Comparison of ENCODE assay signal across 38 cellular contexts in genomic region chr15:91841861-91842260, GRCh38.
"Had no signal": no experiment of that assay in that cellular context is flagged by ENCODE, and none has a peak within 500 bp of the region (broad histone marks: within the 10 kb centered on the region; RNA-seq: fewer than 3 reads in every experiment).

No MANE protein-coding gene starts in this region.

- FAIRE-seq: astrocyte, bronchial epithelial cell had no signal

- H3K4me1 ChIP-seq: adrenal gland, ascending aorta, body of pancreas, breast epithelium had no signal

- H3K27me3 ChIP-seq: adrenal gland, ascending aorta, body of pancreas, brain microvascular endothelial cell, breast epithelium, cardiac muscle cell had no signal

- ATAC-seq: activated naive CD4-positive, alpha-beta T cell treated with anti-CD3 and anti-CD28 coated beads, Interleukin-2, amount 50 U/mL, for 72 hours; activated naive CD8-positive, alpha-beta T cell treated with anti-CD3 and anti-CD28 coated beads, Interleukin-2, amount 50 U/mL, for 24 hours; activated T-cell treated with anti-CD3 and anti-CD28 coated beads, Interleukin-2, amount 50 U/mL, for 4 hours; activated T-cell treated with anti-CD3 and anti-CD28 coated beads, Interleukin-2, amount 50 U/mL, for 72 hours; body of pancreas had no signal

- H3K4me1 Mint-ChIP-seq: activated naive CD4-positive, alpha-beta T cell treated with anti-CD3 and anti-CD28 coated beads, Interleukin-2, amount 10 ng/mL, durations not matched to agents 7 days and 5 days; activated naive CD4-positive, alpha-beta T cell treated with anti-CD3 and anti-CD28 coated beads, Interleukin-2, amount 50 U/mL, for 24 hours; activated naive CD8-positive, alpha-beta T cell treated with anti-CD3 and anti-CD28 coated beads for 36 hours; activated naive CD8-positive, alpha-beta T cell treated with anti-CD3 and anti-CD28 coated beads, Interleukin-2, amount 10 ng/mL, durations not matched to agents 7 days and 5 days; activated naive CD8-positive, alpha-beta T cell treated with anti-CD3 and anti-CD28 coated beads, Interleukin-2, amount 50 U/mL, for 24 hours; central memory CD8-positive, alpha-beta T cell had no signal

- DNase-seq: activated effector memory CD4-positive, alpha-beta T cell treated with anti-CD3 and anti-CD28 coated beads, Interleukin-2, amount 50 U/mL, for 16 hours; activated effector memory CD4-positive, alpha-beta T cell treated with Interleukin-2 at 50 U/mL for 16 hours; activated gamma-delta T cell; activated gamma-delta T cell treated with Interleukin-2 at 50 U/mL for 16 hours; activated naive CD4-positive, alpha-beta T cell; activated naive CD4-positive, alpha-beta T cell treated with anti-CD3 and anti-CD28 coated beads for 36 hours; activated naive CD4-positive, alpha-beta T cell treated with anti-CD3 and anti-CD28 coated beads, Interleukin-2, amount 10 ng/mL, durations not matched to agents 7 days and 5 days; activated naive CD4-positive, alpha-beta T cell treated with anti-CD3 and anti-CD28 coated beads, Interleukin-2, amount 50 U/mL, for 16 hours; activated naive CD4-positive, alpha-beta T cell treated with Interleukin-2 at 50 U/mL for 16 hours; activated naive CD8-positive, alpha-beta T cell treated with anti-CD3 and anti-CD28 coated beads for 36 hours; activated naive CD8-positive, alpha-beta T cell treated with anti-CD3 and anti-CD28 coated beads, Interleukin-2, amount 10 ng/mL, durations not matched to agents 7 days and 5 days; activated naive CD8-positive, alpha-beta T cell treated with anti-CD3 and anti-CD28 coated beads, Interleukin-2, amount 50 U/mL, for 24 hours; activated T-cell treated with anti-CD3 and anti-CD28 coated beads, Interleukin-2, amount 50 U/mL, for 1 hour; activated T-cell treated with anti-CD3 and anti-CD28 coated beads, Interleukin-2, amount 50 U/mL, for 24 hours; activated T-cell treated with anti-CD3 and anti-CD28 coated beads, Interleukin-2, amount 50 U/mL, for 4 hours; activated T-cell treated with anti-CD3 and anti-CD28 coated beads, Interleukin-2, amount 50 U/mL, for 72 hours; adrenal gland; amniotic stem cell; amygdala; anterior cingulate cortex; aorta; body of pancreas; brain microvascular endothelial cell; caudate nucleus; central memory CD4-positive, alpha-beta T cell; cerebellar nuclear complex had no signal

- H3K36me3 ChIP-seq: adrenal gland, ascending aorta, brain microvascular endothelial cell, breast epithelium, cardiac muscle cell had no signal

- H3K4me3 Mint-ChIP-seq: activated naive CD4-positive, alpha-beta T cell treated with anti-CD3 and anti-CD28 coated beads for 36 hours; activated naive CD4-positive, alpha-beta T cell treated with anti-CD3 and anti-CD28 coated beads, Interleukin-2, amount 10 ng/mL, durations not matched to agents 7 days and 5 days; activated naive CD4-positive, alpha-beta T cell treated with anti-CD3 and anti-CD28 coated beads, Interleukin-2, amount 50 U/mL, for 24 hours; activated naive CD8-positive, alpha-beta T cell; activated naive CD8-positive, alpha-beta T cell treated with anti-CD3 and anti-CD28 coated beads for 36 hours; activated naive CD8-positive, alpha-beta T cell treated with anti-CD3 and anti-CD28 coated beads, Interleukin-2, amount 10 ng/mL, durations not matched to agents 7 days and 5 days; activated naive CD8-positive, alpha-beta T cell treated with anti-CD3 and anti-CD28 coated beads, Interleukin-2, amount 50 U/mL, for 24 hours; activated T-cell treated with anti-CD3 and anti-CD28 coated beads, Interleukin-2, amount 50 U/mL, for 24 hours; activated T-cell treated with anti-CD3 and anti-CD28 coated beads, Interleukin-2, amount 50 U/mL, for 4 hours; activated T-cell treated with anti-CD3 and anti-CD28 coated beads, Interleukin-2, amount 50 U/mL, for 72 hours; activated T-helper 1 cell treated with anti-CD3 and anti-CD28 coated beads, Interleukin-12 subunit alpha, Interleukin-12 subunit beta, Interleukin-2, Interleukin-4 antibody, amounts not matched to agents 30 ng/mL and 10 ng/mL and 1 ng/mL, durations not matched to agents 14 hours and 24 hours and 36 hours; brain; central memory CD8-positive, alpha-beta T cell had no signal

- H3K27ac Mint-ChIP-seq: activated naive CD4-positive, alpha-beta T cell treated with anti-CD3 and anti-CD28 coated beads for 36 hours; activated naive CD4-positive, alpha-beta T cell treated with anti-CD3 and anti-CD28 coated beads, Interleukin-2, amount 10 ng/mL, durations not matched to agents 7 days and 5 days; activated naive CD4-positive, alpha-beta T cell treated with anti-CD3 and anti-CD28 coated beads, Interleukin-2, amount 50 U/mL, for 24 hours; activated naive CD4-positive, alpha-beta T cell treated with anti-CD3 and anti-CD28 coated beads, Interleukin-2, amount 50 U/mL, for 72 hours; activated naive CD8-positive, alpha-beta T cell; activated naive CD8-positive, alpha-beta T cell treated with anti-CD3 and anti-CD28 coated beads for 36 hours; activated naive CD8-positive, alpha-beta T cell treated with anti-CD3 and anti-CD28 coated beads, Interleukin-2, amount 10 ng/mL, durations not matched to agents 7 days and 5 days; activated naive CD8-positive, alpha-beta T cell treated with anti-CD3 and anti-CD28 coated beads, Interleukin-2, amount 50 U/mL, for 24 hours; activated T-cell treated with anti-CD3 and anti-CD28 coated beads, Interleukin-2, amount 50 U/mL, for 24 hours; activated T-cell treated with anti-CD3 and anti-CD28 coated beads, Interleukin-2, amount 50 U/mL, for 72 hours; activated T-helper 1 cell treated with anti-CD3 and anti-CD28 coated beads, Interleukin-12 subunit alpha, Interleukin-12 subunit beta, Interleukin-2, Interleukin-4 antibody, amounts not matched to agents 30 ng/mL and 10 ng/mL and 1 ng/mL, durations not matched to agents 14 hours and 24 hours and 36 hours; activated T-helper 2 cell treated with anti-CD3 and anti-CD28 coated beads, Interferon-gamma antibody, Interleukin-2, Interleukin-4, amounts not matched to agents 10 μg/mL and 5 μg/mL and 100 μg/mL, durations not matched to agents 14 hours and 24 hours and 36 hours; brain had no signal

- H3K27ac ChIP-seq: adrenal gland, ascending aorta, body of pancreas, brain microvascular endothelial cell, breast epithelium, cardiac muscle cell had no signal

- H3K9me3 Mint-ChIP-seq: activated naive CD4-positive, alpha-beta T cell treated with anti-CD3 and anti-CD28 coated beads for 36 hours; activated naive CD4-positive, alpha-beta T cell treated with anti-CD3 and anti-CD28 coated beads, Interleukin-2, amount 10 ng/mL, durations not matched to agents 7 days and 5 days; activated naive CD4-positive, alpha-beta T cell treated with anti-CD3 and anti-CD28 coated beads, Interleukin-2, amount 50 U/mL, for 24 hours; activated naive CD4-positive, alpha-beta T cell treated with anti-CD3 and anti-CD28 coated beads, Interleukin-2, amount 50 U/mL, for 72 hours; activated naive CD8-positive, alpha-beta T cell treated with anti-CD3 and anti-CD28 coated beads for 36 hours; activated naive CD8-positive, alpha-beta T cell treated with anti-CD3 and anti-CD28 coated beads, Interleukin-2, amount 10 ng/mL, durations not matched to agents 7 days and 5 days; activated naive CD8-positive, alpha-beta T cell treated with anti-CD3 and anti-CD28 coated beads, Interleukin-2, amount 50 U/mL, for 24 hours; activated T-cell treated with anti-CD3 and anti-CD28 coated beads, Interleukin-2, amount 50 U/mL, for 24 hours; activated T-cell treated with anti-CD3 and anti-CD28 coated beads, Interleukin-2, amount 50 U/mL, for 4 hours; activated T-cell treated with anti-CD3 and anti-CD28 coated beads, Interleukin-2, amount 50 U/mL, for 72 hours; activated T-helper 2 cell treated with anti-CD3 and anti-CD28 coated beads, Interferon-gamma antibody, Interleukin-2, Interleukin-4, amounts not matched to agents 10 μg/mL and 5 μg/mL and 100 μg/mL, durations not matched to agents 14 hours and 24 hours and 36 hours; central memory CD8-positive, alpha-beta T cell had no signal

- H3K36me3 Mint-ChIP-seq: activated naive CD4-positive, alpha-beta T cell treated with anti-CD3 and anti-CD28 coated beads, Interleukin-2, amount 10 ng/mL, durations not matched to agents 7 days and 5 days; activated naive CD4-positive, alpha-beta T cell treated with anti-CD3 and anti-CD28 coated beads, Interleukin-2, amount 50 U/mL, for 72 hours; activated naive CD8-positive, alpha-beta T cell treated with anti-CD3 and anti-CD28 coated beads for 36 hours; activated naive CD8-positive, alpha-beta T cell treated with anti-CD3 and anti-CD28 coated beads, Interleukin-2, amount 10 ng/mL, durations not matched to agents 7 days and 5 days; brain had no signal

- H3K9me3 ChIP-seq: adrenal gland, ascending aorta, body of pancreas, breast epithelium had no signal

- H3K4me3 ChIP-seq: adrenal gland, ascending aorta, body of pancreas, breast epithelium, cardiac muscle cell had no signal
